8 cellular contexts compared by ENCODE assay signal in the genomic region with DNA sequence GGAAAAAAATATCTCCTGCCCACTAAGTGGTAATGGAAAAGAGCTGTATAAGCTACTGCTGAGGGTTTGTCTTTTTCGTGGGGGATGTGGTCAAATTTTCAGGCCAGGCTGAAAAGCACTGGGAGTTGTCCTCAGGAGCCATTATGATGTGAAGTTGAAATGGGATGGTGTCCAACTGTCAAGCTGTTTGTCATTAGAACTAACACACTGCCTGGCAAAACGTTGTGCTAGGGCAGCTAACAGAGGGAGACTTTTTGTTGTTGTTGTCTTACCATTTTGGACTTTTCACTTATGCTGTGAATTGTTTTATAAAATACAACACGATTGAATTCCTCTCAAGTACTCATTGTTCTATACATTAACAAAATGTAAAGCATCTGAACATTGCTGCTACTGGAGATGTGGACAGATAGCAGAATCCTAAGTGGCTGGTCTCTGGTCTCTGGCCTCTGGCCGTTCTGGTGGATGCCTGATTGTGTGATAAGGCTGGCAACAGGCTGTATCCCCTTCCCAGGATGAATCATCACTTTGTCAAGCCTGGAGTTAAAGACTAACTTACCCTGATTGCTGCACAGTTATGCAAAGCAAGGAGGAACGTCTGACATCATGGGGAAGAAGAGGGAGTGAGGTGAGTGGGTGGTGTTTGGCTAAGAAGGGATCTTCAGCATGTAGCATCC. TPM values are rescaled to one million over a fixed set of nuclear protein-coding genes. Genes with fewer than 3 reads are reported as not detected.
A peak's percentile ranks its signal among the peaks of the same experiment; 100 is the strongest.
DNase-seq lines count a peak whose midpoint lies in the region; ATAC-seq, FAIRE-seq and TF ChIP-seq lines count a peak whose summit lies in the region.

No MANE protein-coding gene starts in this region.

- POLR2A ChIA-PET in HepG2 (lab: Yijun Ruan, JAX) = interaction anchor here (1.0 to 2.5 kb wide), 4 partner anchors 15 to 430 kb away, joined by 3 to 10 read pairs (median 8); partner anchors contain the start of gene NABP1
- POLR2A ChIA-PET in naive thymus-derived CD4-positive, alpha-beta T cell (lab: Charles Lee) = no interaction called here

- peaks cover 0 to 6% (median 0%) of the 10 kb centered on the region in 5 donors for H3K36me3 Mint-ChIP-seq in naive thymus-derived CD4-positive, alpha-beta T cell

- intact Hi-C loops in HepG2 (cut with micrococcal nuclease; ENCODE audit: unreplicated experiment) = loop anchor here (1.0 to 5.0 kb wide), 4 partner anchors 55 to 129 kb away; no protein-coding TSS in a partner anchor
- intact Hi-C loops in naive thymus-derived CD4-positive, alpha-beta T cell (cut with micrococcal nuclease) = loop anchor here in 1 of 2 donors (5.0 to 10.0 kb wide), 2 partner anchors 195 to 277 kb away; no protein-coding TSS in a partner anchor

- DNase-seq in brain microvascular endothelial cell (peak; percentile 95), HepG2 (ENCODE audit: low spot score) (peak; percentile 98), NCI-H524 (lab: John Stamatoyannopoulos, UW) (no peak), globus pallidus (ENCODE audit: low spot score) (no peak)
- DNase-seq in naive thymus-derived CD4-positive, alpha-beta T cell = no peak

- H3K79me2 ChIP-seq in HepG2 (ENCODE audit: insufficient read depth, low read length) = peaks cover 70% of the 10 kb centered on the region

- H3K9ac ChIP-seq in ES-I3 (ENCODE audit: low read depth, low read length) = peak overlapping the region; percentile 97; the same call in 1 of the 2 replicates
- peak overlapping the region; percentile 83 for H3K9ac ChIP-seq in HepG2 (ENCODE audit: insufficient read depth, low read depth, low read length)

- peak; percentile 99 for FAIRE-seq in HepG2 (lab: Jason Lieb, UNC)

- H3K27ac ChIP-seq in brain microvascular endothelial cell (peak overlapping the region; percentile 76), HepG2 (ENCODE audit: extremely low read length, insufficient read depth, low read length) (peak overlapping the region; percentile 86)
- H3K27ac ChIP-seq in naive thymus-derived CD4-positive, alpha-beta T cell (ENCODE audit: low read depth, low read length) = no peak overlapping the region

- TF ChIP-seq POLR2A in HepG2 (IDR thresholded peaks at IDR 0.05; ENCODE audit: insufficient read depth in 1 of 2, low read depth in 2 of 2, low read length in 2 of 2) = peak; percentile 66 to 97

- TF ChIP-seq CTCF in brain microvascular endothelial cell (IDR thresholded peaks at IDR 0.05; ENCODE audit: low read depth, low read length, missing control alignments) (no peak), HepG2 (CRISPR knock-in tag; IDR thresholded peaks at IDR 0.05) (no peak)

- peaks cover 6 to 37% (median 20%) of the 10 kb centered on the region in 5 donors for H3K27me3 Mint-ChIP-seq in naive thymus-derived CD4-positive, alpha-beta T cell

- BruUV-seq in HepG2 (replicated peaks; lab: Mats Ljungman, UMichigan) = TSS peak; percentile 80

- H3K36me3 ChIP-seq in ES-I3 (ENCODE audit: insufficient read depth, low read length) (no peaks in the 10 kb centered on the region), brain microvascular endothelial cell (replicated peaks) (no peaks in the 10 kb centered on the region), HepG2 (replicated peaks in 1 of 2; ENCODE audit: control insufficient read depth in 1 of 2, insufficient read depth in 2 of 2, low read length in 2 of 2) (no peaks in the 10 kb centered on the region; a peak in 2 of 5 replicates)
- H3K36me3 ChIP-seq in naive thymus-derived CD4-positive, alpha-beta T cell (ENCODE audit: control insufficient read depth in 2 of 3, insufficient read depth in 3 of 3, low read length in 3 of 3) = no peaks in the 10 kb centered on the region

- H3K4me3 ChIP-seq in brain microvascular endothelial cell (ENCODE audit: low read depth, low read length) (peak overlapping the region; percentile 81), HepG2 (replicated peaks in 1 of 3; ENCODE audit: insufficient read depth in 1 of 3, low read depth in 2 of 3, low read length in 3 of 3) (peak overlapping the region; percentile 80 to 89 (median 85))
- H3K4me3 ChIP-seq in naive thymus-derived CD4-positive, alpha-beta T cell (ENCODE audit: low read length) = no peak overlapping the region

- peaks cover 10% of the 10 kb centered on the region for H4K20me1 ChIP-seq in HepG2 (ENCODE audit: insufficient read depth, low read length)

- peak; percentile 35 for ATAC-seq in HG03469 (IDR thresholded peaks at IDR 0.05; ENCODE audit: unreplicated experiment)
- ATAC-seq in HepG2 = peak; percentile 79
- ATAC-seq in HG03159 (IDR thresholded peaks at IDR 0.05; ENCODE audit: unreplicated experiment) = no peak
- no peak for ATAC-seq in naive thymus-derived CD4-positive, alpha-beta T cell

- in situ Hi-C loops in brain microvascular endothelial cell (cut with HindIII; ENCODE audit: low pct_ligation_motif_present, low sequenced_read_pairs) (no loop called here), HepG2 (cut with HindIII; ENCODE audit: extremely low pct_ligation_motif_present, low pct_unique_long_range_greater_than_20kb) (loop anchor here (10.0 kb wide), 1 partner anchor 137 kb away; no protein-coding TSS in a partner anchor)

- TF ChIP-seq EP300 in HepG2 (IDR thresholded peaks at IDR 0.05; ENCODE audit: low read depth in 2 of 2, low read length in 2 of 2) (peak in 1 of 2 experiments; percentile 86; a peak in 2 of 4 replicates), HepG2 (CRISPR knock-in tag; IDR thresholded peaks at IDR 0.05; ENCODE audit: borderline replicate concordance) (peak; percentile 75; the same call in 1 of the 2 replicates)

- CTCF ChIA-PET in HepG2 (lab: Yijun Ruan, JAX; ENCODE audit: low intra/inter-chr PET ratio, low total read pairs) = no interaction called here
- CTCF ChIA-PET in naive thymus-derived CD4-positive, alpha-beta T cell (lab: Charles Lee) = interaction anchor here (0.7 kb wide), 1 partner anchor 59 kb away, joined by 4 read pairs; no protein-coding TSS in a partner anchor

- peaks cover 39% of the 10 kb centered on the region for H3K4me1 ChIP-seq in ES-I3 (ENCODE audit: insufficient read depth, low read length)
- peaks cover 64% of the 10 kb centered on the region for H3K4me1 ChIP-seq in HepG2 (ENCODE audit: insufficient read depth, low read length)
- no peaks in the 10 kb centered on the region for H3K4me1 ChIP-seq in naive thymus-derived CD4-positive, alpha-beta T cell (ENCODE audit: control insufficient read depth in 2 of 2, insufficient read depth in 2 of 2, low read length in 2 of 2)

- no peak overlapping the region for H2AFZ ChIP-seq in HepG2 (ENCODE audit: low read length)

- H3K9me3 ChIP-seq in ES-I3 (ENCODE audit: control insufficient read depth, insufficient read depth, low read length) (no peaks in the 10 kb centered on the region; the same call in 1 of the 2 replicates), HepG2 (ENCODE audit: low read length) (no peaks in the 10 kb centered on the region)
- peaks cover 0 to 6% (median 0%) of the 10 kb centered on the region in 3 experiments for H3K9me3 ChIP-seq in naive thymus-derived CD4-positive, alpha-beta T cell (ENCODE audit: control insufficient read depth in 2 of 3, low read length in 3 of 3)

- peaks cover 0 to 7% (median 0%) of the 10 kb centered on the region in 11 donors for H3K9me3 Mint-ChIP-seq in naive thymus-derived CD4-positive, alpha-beta T cell

- no peak for TF ChIP-seq RAD21 in HepG2 (CRISPR knock-in tag; IDR thresholded peaks at IDR 0.05)

- H3K4me2 ChIP-seq in HepG2 (ENCODE audit: low read depth, low read length) = peak overlapping the region; percentile 87

- peaks cover 6 to 16% (median 9%) of the 10 kb centered on the region in 7 donors for H3K4me1 Mint-ChIP-seq in naive thymus-derived CD4-positive, alpha-beta T cell

- H3K27ac Mint-ChIP-seq in naive thymus-derived CD4-positive, alpha-beta T cell = no peak overlapping the region

- H3K4me3 Mint-ChIP-seq in naive thymus-derived CD4-positive, alpha-beta T cell = peak overlapping the region in 4 of 10 donors; percentile 12 to 36 (median 14)

- H3K27me3 ChIP-seq in brain microvascular endothelial cell (replicated peaks) = no peaks in the 10 kb centered on the region
- H3K27me3 ChIP-seq in HepG2 (ENCODE audit: control insufficient read depth in 1 of 2, insufficient read depth in 2 of 2, low read length in 2 of 2) = no peaks in the 10 kb centered on the region; a peak in 1 of 5 replicates
- peaks cover 0 to 4% of the 10 kb centered on the region in 2 donors for H3K27me3 ChIP-seq in naive thymus-derived CD4-positive, alpha-beta T cell (ENCODE audit: control insufficient read depth in 2 of 2, insufficient read depth in 2 of 2, low read length in 2 of 2)

- WGBS in HepG2 (ENCODE audit: low lambda C conversion rate) = 0% methylated on average over 5 of the region's 5 CpGs

RNA-seq across cellular contexts. Expression of gene MYO1B, which starts 2.3 kb away (rescaled TPM):
- total RNA-seq in HepG2 (2016; rRNA removed; fragmentation: Illumina TruSeq; extraction: Trizol) = 89.8 and 134 TPM in 2 replicates
- 6.6 and 8.5 TPM in 2 replicates for total RNA-seq in HepG2 (2016; cell fraction: cytosol; rRNA removed; fragmentation: Illumina TruSeq; extraction: Trizol; ENCODE audit: low read depth)
- 89.7 and 128 TPM in 2 replicates for total RNA-seq in HepG2 (2016; cell fraction: insoluble cytoplasmic fraction; rRNA removed; fragmentation: Illumina TruSeq; extraction: Trizol)
- 27.4 and 29.4 TPM in 2 replicates for total RNA-seq in HepG2 (2016; cell fraction: membrane; rRNA removed; fragmentation: Illumina TruSeq; extraction: Trizol)
- total RNA-seq in HepG2 (2016; cell fraction: nucleus; rRNA removed; fragmentation: Illumina TruSeq; extraction: Trizol) = 108 and 113 TPM in 2 replicates
- 29.5 and 36.9 TPM in 2 replicates for polyA plus RNA-seq in HepG2 (2011; rRNA removed)
- polyA plus RNA-seq in HepG2 (2011; cell fraction: cytosol; rRNA removed) = 14.6 and 19.2 TPM in 2 replicates
- 34.7 and 34.9 TPM in 2 replicates for polyA plus RNA-seq in HepG2 (2011; cell fraction: nucleus; rRNA removed)
- polyA plus RNA-seq in HepG2 (2012) = 29.4 and 36.8 TPM in 2 replicates
- polyA plus RNA-seq in HepG2 (2016; cell fraction: cytosol; fragmentation: Illumina TruSeq; extraction: Trizol; ENCODE audit: low read depth) = 2.2 and 2.6 TPM in 2 replicates
- polyA plus RNA-seq in HepG2 (2016; cell fraction: insoluble cytoplasmic fraction; fragmentation: Illumina TruSeq; extraction: Trizol; ENCODE audit: low read depth) = 101 and 106 TPM in 2 replicates
- polyA plus RNA-seq in HepG2 (2016; cell fraction: membrane; fragmentation: Illumina TruSeq; extraction: Trizol; ENCODE audit: low read depth) = 8.4 and 10.5 TPM in 2 replicates
- polyA plus RNA-seq in HepG2 (2016; cell fraction: nucleus; fragmentation: Illumina TruSeq; extraction: Trizol; ENCODE audit: insufficient read depth, low read depth) = 79.1 and 80.1 TPM in 2 replicates
- polyA minus RNA-seq in HepG2 (2011; rRNA and poly(A)+ RNA removed; ENCODE audit: low replicate concordance) = 12.3 and 50.8 TPM in 2 replicates
- polyA minus RNA-seq in HepG2 (2011; cell fraction: cytosol; rRNA and poly(A)+ RNA removed) = 45.9 and 51.5 TPM in 2 replicates
- 155 and 169 TPM in 2 replicates for polyA minus RNA-seq in HepG2 (2011; cell fraction: nucleus; rRNA and poly(A)+ RNA removed)
- 10 to 100 TPM in 1 of 5 experiments, under 1 TPM in 4; 0.43 to 14.9 (median 0.54) TPM for total RNA-seq in naive thymus-derived CD4-positive, alpha-beta T cell
- polyA plus RNA-seq in naive thymus-derived CD4-positive, alpha-beta T cell = under 1 TPM; 0.54 to 0.99 TPM

Comparison
In these comparisons a context has a peak if more than half of its experiments do, and no peak if none do; other contexts are left out.
1. ATAC-seq: peak in HG03469 (single experiment) and HepG2 (single experiment); none in HG03159 (single experiment) and naive thymus-derived CD4-positive, alpha-beta T cell (single experiment).
2. DNase-seq: peak in brain microvascular endothelial cell (single experiment) and HepG2 (single experiment); none in NCI-H524 (0 of 2), globus pallidus (single experiment) and naive thymus-derived CD4-positive, alpha-beta T cell (0 of 9).